In genomic region chr4:56129431-56129861, GRCh38 we compare ENCODE assay signal across 9 cellular contexts.
DNase-seq lines count a peak whose midpoint lies in the region; ATAC-seq, FAIRE-seq and TF ChIP-seq lines count a peak whose summit lies in the region.
"Had no signal": no experiment of that assay in that cellular context is flagged by ENCODE, and none has a peak within 500 bp of the region (broad histone marks: within the 10 kb centered on the region; RNA-seq: fewer than 3 reads in every experiment).

No MANE protein-coding gene starts in this region.

- H3K27ac ChIP-seq in Karpas-422 (ENCODE audit: low read length) (no peak overlapping the region), GM12878 (ENCODE audit: control insufficient read depth, insufficient read depth) (no peak overlapping the region), parathyroid adenoma (peak overlapping the region; percentile 63), GM23248 (no peak overlapping the region)
- no peak overlapping the region for H3K27ac ChIP-seq in CD8-positive, alpha-beta T cell (ENCODE audit: low read depth, low read length)
- H3K27ac ChIP-seq: SK-N-MC had no signal

- H3K36me3 ChIP-seq in Karpas-422 (ENCODE audit: insufficient read depth, low read length) (no peaks in the 10 kb centered on the region), GM12878 (ENCODE audit: control insufficient read depth in 2 of 2, insufficient read depth in 2 of 2, low read length in 1 of 2) (no peaks in the 10 kb centered on the region), parathyroid adenoma (ENCODE audit: control insufficient read depth, insufficient read depth, low read length) (no peaks in the 10 kb centered on the region), GM23248 (ENCODE audit: low read depth) (no peaks in the 10 kb centered on the region)
- H3K36me3 ChIP-seq in CD8-positive, alpha-beta T cell (ENCODE audit: insufficient read depth, low read length): no peaks in the 10 kb centered on the region

- ATAC-seq in GM12878: peak; percentile 77
- ATAC-seq in CD8-positive, alpha-beta T cell: no peak

- H3K9ac ChIP-seq in Karpas-422 (ENCODE audit: low read length) (no peak overlapping the region), GM12878 (ENCODE audit: control insufficient read depth, insufficient read depth, low read length) (no peak overlapping the region), parathyroid adenoma (no peak overlapping the region), GM23248 (no peak overlapping the region)

- no peaks in the 10 kb centered on the region for H3K4me1 Mint-ChIP-seq in CD8-positive, alpha-beta T cell (ENCODE audit: low read depth)

- WGBS in GM12878 (ENCODE audit: insufficient coverage, insufficient replicate concordance, low lambda C conversion rate, missing lambda C conversion rate): 52% methylated on average over 7 of the region's 7 CpGs
- WGBS in GM23248 (ENCODE audit: low coverage in 1 of 2, low lambda C conversion rate in 2 of 2, missing lambda C conversion rate in 2 of 2), 2 experiments: 54 to 64% methylated on average over 7 of the region's 7 CpGs

- H3K4me3 Mint-ChIP-seq in CD8-positive, alpha-beta T cell: no peak overlapping the region

- H4K20me1 ChIP-seq in Karpas-422 (ENCODE audit: insufficient read depth, low read depth, low read length): no peaks in the 10 kb centered on the region
- H4K20me1 ChIP-seq in GM12878 (ENCODE audit: control insufficient read depth, insufficient read depth): no peaks in the 10 kb centered on the region
- no peaks in the 10 kb centered on the region for H4K20me1 ChIP-seq in GM23248 (ENCODE audit: insufficient read depth)

- no peak for TF ChIP-seq EP300 in GM12878 (IDR thresholded peaks at IDR 0.05; ENCODE audit: borderline replicate concordance in 1 of 2, control insufficient read depth in 1 of 2, low read depth in 2 of 2, low read length in 2 of 2)

- no peaks in the 10 kb centered on the region for H3F3A ChIP-seq in GM23248 (ENCODE audit: insufficient read depth)

- POLR2A ChIA-PET in GM12878 (lab: Charles Lee): no interaction called here
- POLR2A ChIA-PET in CD8-positive, alpha-beta T cell (lab: Charles Lee): no interaction called here

- H3K4me2 ChIP-seq in Karpas-422 (ENCODE audit: low read depth, low read length, poor library complexity, severe bottlenecking) (no peak overlapping the region), GM12878 (ENCODE audit: control insufficient read depth, insufficient read depth) (no peak overlapping the region), parathyroid adenoma (ENCODE audit: low read length) (no peak overlapping the region), GM23248 (ENCODE audit: unreplicated experiment) (no peak overlapping the region)

- RAD21 ChIA-PET in GM12878 (lab: Charles Lee; ENCODE audit: unreplicated experiment): no interaction called here

- H3K9me3 Mint-ChIP-seq in CD8-positive, alpha-beta T cell: no peaks in the 10 kb centered on the region

- H3K4me3 ChIP-seq in Karpas-422 (ENCODE audit: low read length) (no peak overlapping the region), GM12878 (no peak overlapping the region), parathyroid adenoma (ENCODE audit: low read depth, low read length) (no peak overlapping the region), GM23248 (no peak overlapping the region)
- no peak overlapping the region for H3K4me3 ChIP-seq in CD8-positive, alpha-beta T cell (ENCODE audit: low read depth, low read length)
- H3K4me3 ChIP-seq: SK-N-MC had no signal

- peak; percentile 53 for TF ChIP-seq RAD21 in GM12878 (IDR thresholded peaks at IDR 0.05; ENCODE audit: insufficient read depth, low read depth, low read length)

- in situ Hi-C loops in GM12878 (cut with MboI) (no loop called here), GM23248 (cut with MboI) (no loop called here)

- no peaks in the 10 kb centered on the region for H3K36me3 Mint-ChIP-seq in CD8-positive, alpha-beta T cell

- H2AFZ ChIP-seq in Karpas-422 (ENCODE audit: low read length): no peak overlapping the region
- H2AFZ ChIP-seq in GM12878 (ENCODE audit: control insufficient read depth, low read depth, low read length): no peak overlapping the region
- H2AFZ ChIP-seq in parathyroid adenoma: peak overlapping the region; percentile 53
- no peak overlapping the region for H2AFZ ChIP-seq in GM23248

- H3K4me1 ChIP-seq in Karpas-422 (ENCODE audit: low read length) (peaks cover 7% of the 10 kb centered on the region), GM12878 (ENCODE audit: control insufficient read depth, insufficient read depth, low read length) (no peaks in the 10 kb centered on the region), parathyroid adenoma (peaks cover 16% of the 10 kb centered on the region), GM23248 (ENCODE audit: insufficient read depth) (no peaks in the 10 kb centered on the region)
- no peaks in the 10 kb centered on the region for H3K4me1 ChIP-seq in CD8-positive, alpha-beta T cell (ENCODE audit: insufficient read depth, low read length)

- no peaks in the 10 kb centered on the region for H3K27me3 ChIP-seq in Karpas-422 (ENCODE audit: low read length)
- H3K27me3 ChIP-seq in GM12878 (replicated peaks in 1 of 2; ENCODE audit: control insufficient read depth in 2 of 2, insufficient read depth in 2 of 2, low read length in 1 of 2): no peaks in the 10 kb centered on the region
- no peaks in the 10 kb centered on the region for H3K27me3 ChIP-seq in parathyroid adenoma (ENCODE audit: control insufficient read depth, insufficient read depth, low read length)
- no peaks in the 10 kb centered on the region for H3K27me3 ChIP-seq in GM23248 (replicated peaks; ENCODE audit: insufficient read depth)
- no peaks in the 10 kb centered on the region for H3K27me3 ChIP-seq in CD8-positive, alpha-beta T cell (ENCODE audit: insufficient read depth, low read length)

- CTCF ChIA-PET in GM12878 (lab: Yijun Ruan, JAX): interaction anchor here (0.7 to 1.0 kb wide), 2 partner anchors 33 to 170 kb away, joined by 3 read pairs; no protein-coding TSS in a partner anchor
- CTCF ChIA-PET in CD8-positive, alpha-beta T cell (lab: Charles Lee): no interaction called here

- no peak overlapping the region for H3K27ac Mint-ChIP-seq in CD8-positive, alpha-beta T cell

- no peak for TF ChIP-seq POLR2A in GM12878 (IDR thresholded peaks at IDR 0.05; ENCODE audit: low read depth, low read length)

- H3K9me3 ChIP-seq in Karpas-422 (ENCODE audit: low read length) (no peaks in the 10 kb centered on the region), GM12878 (replicated peaks; ENCODE audit: control insufficient read depth, insufficient read depth, low read length) (no peaks in the 10 kb centered on the region), parathyroid adenoma (ENCODE audit: control insufficient read depth, low read length) (no peaks in the 10 kb centered on the region), GM23248 (ENCODE audit: low read depth) (no peaks in the 10 kb centered on the region)
- H3K9me3 ChIP-seq in CD8-positive, alpha-beta T cell (ENCODE audit: low read length): no peaks in the 10 kb centered on the region

- H3K9me2 ChIP-seq in Karpas-422 (replicated peaks; ENCODE audit: insufficient read depth, low read length) (no peaks in the 10 kb centered on the region), GM23248 (ENCODE audit: insufficient read depth) (no peaks in the 10 kb centered on the region)

- SMC1A ChIA-PET in GM12878 (lab: Charles Lee; ENCODE audit: uncharacterized antibody, unreplicated experiment): interaction anchor here (0.8 kb wide), 1 partner anchor 16 kb away, joined by 3 read pairs; no protein-coding TSS in a partner anchor

- FAIRE-seq in GM12878 (lab: Jason Lieb, UNC): no peak

- DNase-seq in NCI-H2107 treated with DMSO at 0.1 percent for 48 hours (lab: John Stamatoyannopoulos, UW; ENCODE audit: unreplicated experiment): peak; percentile 14
- DNase-seq in NCI-H2107 (lab: John Stamatoyannopoulos, UW): no peak
- DNase-seq in Karpas-422: peak; percentile 57
- DNase-seq in GM12878 (ENCODE audit: low read depth, low spot score): no peak
- no peak for DNase-seq in GM23248
- no peak for DNase-seq in dedifferentiated amniotic fluid mesenchymal stem cell (ENCODE audit: extremely low spot score)
- DNase-seq in CD8-positive, alpha-beta T cell: no peak

- BruUV-seq in GM12878 (replicated peaks; lab: Mats Ljungman, UMichigan): no TSS peak

- H3K79me2 ChIP-seq in Karpas-422 (ENCODE audit: low read length): no peaks in the 10 kb centered on the region
- no peaks in the 10 kb centered on the region for H3K79me2 ChIP-seq in GM12878 (ENCODE audit: control insufficient read depth, insufficient read depth, low read length)
- H3K79me2 ChIP-seq in parathyroid adenoma: peaks cover 2% of the 10 kb centered on the region
- no peaks in the 10 kb centered on the region for H3K79me2 ChIP-seq in GM23248 (ENCODE audit: insufficient read depth)

- peak; percentile 38 to 54 (median 40) for TF ChIP-seq CTCF in GM12878 (IDR thresholded peaks at IDR 0.05 in 2 of 3, conservative IDR thresholded peaks at IDR 0.05 in 1 of 3; ENCODE audit: control insufficient read depth in 2 of 3, extremely low read depth in 1 of 3, insufficient read depth in 1 of 3, low read depth in 3 of 3, low read length in 3 of 3)
- TF ChIP-seq CTCF in parathyroid adenoma (IDR thresholded peaks at IDR 0.05): peak; percentile 69
- no peak for TF ChIP-seq CTCF in CD8-positive, alpha-beta T cell (IDR thresholded peaks at IDR 0.05)

- intact Hi-C loops in GM12878 (cut with micrococcal nuclease; ENCODE audit: unreplicated experiment): loop anchor here (10.0 kb wide), 1 partner anchor 175 kb away; no protein-coding TSS in a partner anchor
- intact Hi-C loops in CD8-positive, alpha-beta T cell (cut with DNase I, micrococcal nuclease): loop anchor here in 1 of 2 experiments (10.0 kb wide), 1 partner anchor 175 kb away; no protein-coding TSS in a partner anchor

- H3K27me3 Mint-ChIP-seq in CD8-positive, alpha-beta T cell (ENCODE audit: low read depth): peaks cover 6% of the 10 kb centered on the region

TF ChIP-seq in GM12878, 131 proteins besides CTCF, POLR2A, EP300 and RAD21 (continues in another document):
- TF ChIP-seq SMC3 (IDR thresholded peaks at IDR 0.05; ENCODE audit: borderline replicate concordance, low read length): peak; percentile 6; the same call in 1 of the 2 replicates

Comparison
In these comparisons a context has a peak if more than half of its experiments do, and no peak if none do; other contexts are left out.
1. DNase-seq: peak in NCI-H2107 treated with DMSO at 0.1 percent for 48 hours (single experiment) and Karpas-422 (single experiment); none in NCI-H2107 (single experiment), GM12878 (single experiment), GM23248 (single experiment), dedifferentiated amniotic fluid mesenchymal stem cell (single experiment) and CD8-positive, alpha-beta T cell (0 of 7).